10 cellular contexts compared by ENCODE assay signal in genomic region chr9:109639666-109640231, GRCh38.
A peak's percentile ranks its signal among the peaks of the same experiment; 100 is the strongest.
DNase-seq lines count a peak whose midpoint lies in the region; ATAC-seq and TF ChIP-seq lines count a peak whose summit lies in the region.
"Had no signal": no experiment of that assay in that cellular context is flagged by ENCODE, and none has a peak within 500 bp of the region (broad histone marks: within the 10 kb centered on the region; RNA-seq: fewer than 3 reads in every experiment).

No MANE protein-coding gene starts in this region.

- H3K27ac ChIP-seq in BLaER1 (no peak overlapping the region), neural progenitor cell (no peak overlapping the region)

- H3K9me3 ChIP-seq in BLaER1 (peaks cover 12% of the 10 kb centered on the region), neural progenitor cell (ENCODE audit: low read depth) (no peaks in the 10 kb centered on the region)

- H4K20me1 ChIP-seq in BLaER1 (no peaks in the 10 kb centered on the region), neural progenitor cell (ENCODE audit: low read depth) (no peaks in the 10 kb centered on the region)

- peak overlapping the region; percentile 100 for H3K4me2 ChIP-seq in BLaER1
- H3K4me2 ChIP-seq in neural progenitor cell: peak overlapping the region; percentile 99

- DNase-seq in NCI-H2171 (lab: John Stamatoyannopoulos, UW) (peak; percentile 44), neural progenitor cell (ENCODE audit: low spot score) (peak; percentile 9), HuH-7.5 (ENCODE audit: low spot score) (no peak)
- no peak for DNase-seq in natural killer cell treated with Interleukin-12 subunit alpha and Interleukin-12 subunit beta and Interleukin-15 and Interleukin-18, amount 100 ng/mL, for 72 hours (ENCODE audit: low spot score)
- DNase-seq in naive thymus-derived CD8-positive, alpha-beta T cell: no peak
- DNase-seq: activated naive CD8-positive, alpha-beta T cell treated with anti-CD3 and anti-CD28 coated beads, Interleukin-2, amount 10 ng/mL, durations not matched to agents 7 days and 5 days; DND-41 had no signal

- H3K36me3 Mint-ChIP-seq in neural progenitor cell: no peaks in the 10 kb centered on the region
- no peaks in the 10 kb centered on the region for H3K36me3 Mint-ChIP-seq in natural killer cell treated with Interleukin-12 subunit alpha and Interleukin-12 subunit beta and Interleukin-15 and Interleukin-18, amount 100 ng/mL, for 72 hours
- peaks cover 0 to 7% (median 0%) of the 10 kb centered on the region in 3 donors for H3K36me3 Mint-ChIP-seq in naive thymus-derived CD8-positive, alpha-beta T cell
- H3K36me3 Mint-ChIP-seq: activated naive CD8-positive, alpha-beta T cell treated with anti-CD3 and anti-CD28 coated beads, Interleukin-2, amount 10 ng/mL, durations not matched to agents 7 days and 5 days had no signal

- no peaks in the 10 kb centered on the region for H3K79me2 ChIP-seq in neural progenitor cell (ENCODE audit: low read depth)

- no peak overlapping the region for H3K27ac Mint-ChIP-seq in neural progenitor cell
- H3K27ac Mint-ChIP-seq in natural killer cell treated with Interleukin-12 subunit alpha and Interleukin-12 subunit beta and Interleukin-15 and Interleukin-18, amount 100 ng/mL, for 72 hours: no peak overlapping the region
- H3K27ac Mint-ChIP-seq in naive thymus-derived CD8-positive, alpha-beta T cell: no peak overlapping the region
- H3K27ac Mint-ChIP-seq: activated naive CD8-positive, alpha-beta T cell treated with anti-CD3 and anti-CD28 coated beads, Interleukin-2, amount 10 ng/mL, durations not matched to agents 7 days and 5 days had no signal

- no peak for TF ChIP-seq CTCF in neural progenitor cell (IDR thresholded peaks at IDR 0.05)

- H3K4me1 Mint-ChIP-seq in neural progenitor cell: peaks cover 12% of the 10 kb centered on the region
- H3K4me1 Mint-ChIP-seq in natural killer cell treated with Interleukin-12 subunit alpha and Interleukin-12 subunit beta and Interleukin-15 and Interleukin-18, amount 100 ng/mL, for 72 hours (ENCODE audit: low read depth in 2 of 2): no peaks in the 10 kb centered on the region
- H3K4me1 Mint-ChIP-seq in naive thymus-derived CD8-positive, alpha-beta T cell: peaks cover 0 to 2% (median 0%) of the 10 kb centered on the region in 4 donors

- POLR2A ChIA-PET in naive thymus-derived CD8-positive, alpha-beta T cell (lab: Charles Lee): no interaction called here

- peak overlapping the region; percentile 84 for H3K4me3 Mint-ChIP-seq in neural progenitor cell
- H3K4me3 Mint-ChIP-seq in natural killer cell treated with Interleukin-12 subunit alpha and Interleukin-12 subunit beta and Interleukin-15 and Interleukin-18, amount 100 ng/mL, for 72 hours: no peak overlapping the region
- no peak overlapping the region for H3K4me3 Mint-ChIP-seq in naive thymus-derived CD8-positive, alpha-beta T cell
- H3K4me3 Mint-ChIP-seq: activated naive CD8-positive, alpha-beta T cell treated with anti-CD3 and anti-CD28 coated beads, Interleukin-2, amount 10 ng/mL, durations not matched to agents 7 days and 5 days had no signal

- H3K4me1 ChIP-seq in BLaER1 (peaks cover 51% of the 10 kb centered on the region), neural progenitor cell (peaks cover 6% of the 10 kb centered on the region)

- no peaks in the 10 kb centered on the region for H3K27me3 ChIP-seq in BLaER1
- peaks cover 76% of the 10 kb centered on the region for H3K27me3 ChIP-seq in neural progenitor cell

- H3K36me3 ChIP-seq in BLaER1 (no peaks in the 10 kb centered on the region), neural progenitor cell (no peaks in the 10 kb centered on the region)

- H3K9ac ChIP-seq in BLaER1: peak overlapping the region; percentile 31; the same call in 1 of the 2 replicates
- no peak overlapping the region for H3K9ac ChIP-seq in neural progenitor cell

- ATAC-seq in esophagus mucosa: peak; percentile 13
- no peak for ATAC-seq in natural killer cell treated with Interleukin-12 subunit alpha and Interleukin-12 subunit beta and Interleukin-15 and Interleukin-18, amount 100 ng/mL, for 72 hours
- no peak for ATAC-seq in HG02852 (IDR thresholded peaks at IDR 0.05; ENCODE audit: unreplicated experiment)
- ATAC-seq in naive thymus-derived CD8-positive, alpha-beta T cell: no peak

- peaks cover 13% of the 10 kb centered on the region for H3K27me3 Mint-ChIP-seq in neural progenitor cell (ENCODE audit: insufficient read depth, low read depth)
- H3K27me3 Mint-ChIP-seq in natural killer cell treated with Interleukin-12 subunit alpha and Interleukin-12 subunit beta and Interleukin-15 and Interleukin-18, amount 100 ng/mL, for 72 hours: peaks cover 35 to 48% of the 10 kb centered on the region in 2 donors
- peaks cover 22 to 71% (median 41%) of the 10 kb centered on the region in 5 donors for H3K27me3 Mint-ChIP-seq in naive thymus-derived CD8-positive, alpha-beta T cell

- peak overlapping the region; percentile 69 for H3K4me3 ChIP-seq in BLaER1
- H3K4me3 ChIP-seq in neural progenitor cell: peak overlapping the region; percentile 61

- H3K9me3 Mint-ChIP-seq in neural progenitor cell: no peaks in the 10 kb centered on the region
- H3K9me3 Mint-ChIP-seq in natural killer cell treated with Interleukin-12 subunit alpha and Interleukin-12 subunit beta and Interleukin-15 and Interleukin-18, amount 100 ng/mL, for 72 hours: peaks cover 5% of the 10 kb centered on the region
- H3K9me3 Mint-ChIP-seq in naive thymus-derived CD8-positive, alpha-beta T cell: peaks cover 0 to 13% (median 5%) of the 10 kb centered on the region in 9 donors
- H3K9me3 Mint-ChIP-seq: activated naive CD8-positive, alpha-beta T cell treated with anti-CD3 and anti-CD28 coated beads, Interleukin-2, amount 10 ng/mL, durations not matched to agents 7 days and 5 days had no signal

- H2AFZ ChIP-seq in neural progenitor cell (replicated peaks): peak overlapping the region; percentile 84

- H3F3A ChIP-seq in neural progenitor cell (ENCODE audit: low read depth): peaks cover 6% of the 10 kb centered on the region

Comparison
In these comparisons a context has a peak if more than half of its experiments do, and no peak if none do; other contexts are left out.
1. DNase-seq: peak in NCI-H2171 (single experiment) and neural progenitor cell (single experiment); none in HuH-7.5 (single experiment), natural killer cell treated with Interleukin-12 subunit alpha and Interleukin-12 subunit beta and Interleukin-15 and Interleukin-18, amount 100 ng/mL, for 72 hours (single experiment) and naive thymus-derived CD8-positive, alpha-beta T cell (0 of 10).